Comparison of ENCODE assay signal across 19 cellular contexts in genomic region chr15:55652363-55652762, GRCh38.
DNase-seq lines count a peak whose midpoint lies in the region; ATAC-seq, FAIRE-seq and TF ChIP-seq lines count a peak whose summit lies in the region.
"Had no signal": no experiment of that assay in that cellular context is flagged by ENCODE, and none has a peak within 500 bp of the region (broad histone marks: within the 10 kb centered on the region; RNA-seq: fewer than 3 reads in every experiment).

No MANE protein-coding gene starts in this region.

- H3K36me3 Mint-ChIP-seq in CD4-positive, alpha-beta memory T cell, result no peaks in the 10 kb centered on the region
- H3K36me3 Mint-ChIP-seq: CD4-positive, CD25-positive, alpha-beta regulatory T cell had no signal

- in situ Hi-C loops in HepG2 (cut with HindIII; ENCODE audit: extremely low pct_ligation_motif_present, low pct_unique_long_range_greater_than_20kb), result loop anchor here (5.0 kb wide), 1 partner anchor 150 kb away; no protein-coding TSS in a partner anchor

- POLR2A ChIA-PET in HepG2 (lab: Yijun Ruan, JAX), result no interaction called here
- POLR2A ChIA-PET in CD4-positive, alpha-beta memory T cell (lab: Charles Lee; ENCODE audit: partially characterized antibody), result no interaction called here

- H3K27ac ChIP-seq in liver (ENCODE audit: low read depth in 1 of 2, low read length in 2 of 2) (no peak overlapping the region), HepG2 (ENCODE audit: extremely low read length, insufficient read depth, low read length) (no peak overlapping the region)
- no peak overlapping the region for H3K27ac ChIP-seq in effector memory CD4-positive, alpha-beta T cell (ENCODE audit: insufficient read depth, low read length, poor library complexity, severe bottlenecking)
- no peak overlapping the region for H3K27ac ChIP-seq in CD4-positive, alpha-beta memory T cell (ENCODE audit: low read depth, low read length)
- H3K27ac ChIP-seq: KMS-11, Peyer's patch had no signal

- H3K9me3 Mint-ChIP-seq in CD4-positive, alpha-beta memory T cell, result no peaks in the 10 kb centered on the region
- H3K9me3 Mint-ChIP-seq: CD4-positive, CD25-positive, alpha-beta regulatory T cell had no signal

- no peaks in the 10 kb centered on the region for H3K4me1 Mint-ChIP-seq in CD4-positive, alpha-beta memory T cell
- H3K4me1 Mint-ChIP-seq: B cell had no signal

- no peak overlapping the region for H3K4me2 ChIP-seq in HepG2 (ENCODE audit: low read depth, low read length)
- H3K4me2 ChIP-seq: KMS-11 had no signal

- no peak overlapping the region for H3K9ac ChIP-seq in liver (ENCODE audit: low read depth in 1 of 2, low read length in 2 of 2)
- no peak overlapping the region for H3K9ac ChIP-seq in HepG2 (ENCODE audit: insufficient read depth, low read depth, low read length)
- H3K9ac ChIP-seq: KMS-11 had no signal

- no peaks in the 10 kb centered on the region for H3K27me3 Mint-ChIP-seq in CD4-positive, alpha-beta memory T cell
- H3K27me3 Mint-ChIP-seq: B cell had no signal

- no peak overlapping the region for H2AFZ ChIP-seq in HepG2 (ENCODE audit: low read length)
- no peak overlapping the region for H2AFZ ChIP-seq in neuron (ENCODE audit: low read depth, low read length)

- TF ChIP-seq CTCF in liver (IDR thresholded peaks at IDR 0.05; ENCODE audit: low read depth, low read length, missing input control) (no peak), HepG2 (CRISPR knock-in tag; IDR thresholded peaks at IDR 0.05) (no peak)

- 59% methylated on average over 7 of the region's 7 CpGs for WGBS in liver
- whole genome bisulfite sequencing in HepG2 (ENCODE audit: low lambda C conversion rate), result 95% methylated on average over 7 of the region's 7 CpGs

- CTCF ChIA-PET in HepG2 (lab: Yijun Ruan, JAX; ENCODE audit: low intra/inter-chr PET ratio, low total read pairs), result no interaction called here
- CTCF ChIA-PET in CD4-positive, alpha-beta memory T cell (lab: Charles Lee; ENCODE audit: partially characterized antibody), result no interaction called here

- H3K4me1 ChIP-seq in liver (ENCODE audit: control insufficient read depth in 4 of 4, insufficient read depth in 4 of 4, low read length in 3 of 4) (no peaks in the 10 kb centered on the region), HepG2 (ENCODE audit: insufficient read depth, low read length) (no peaks in the 10 kb centered on the region), neuron (ENCODE audit: insufficient read depth, low read length) (peaks cover 56% of the 10 kb centered on the region)
- no peaks in the 10 kb centered on the region for H3K4me1 ChIP-seq in effector memory CD4-positive, alpha-beta T cell (ENCODE audit: control insufficient read depth, insufficient read depth, low read length, poor library complexity, severe bottlenecking)
- no peaks in the 10 kb centered on the region for H3K4me1 ChIP-seq in CD4-positive, alpha-beta memory T cell (ENCODE audit: insufficient read depth, low read length)
- H3K4me1 ChIP-seq: Peyer's patch had no signal

- intact Hi-C loops in HepG2 (cut with micrococcal nuclease; ENCODE audit: unreplicated experiment), result no loop called here
- intact Hi-C loops in CD4-positive, alpha-beta memory T cell (cut with micrococcal nuclease), result no loop called here

- H4K20me1 ChIP-seq in HepG2 (ENCODE audit: insufficient read depth, low read length), result no peaks in the 10 kb centered on the region

- TF ChIP-seq EP300 in HepG2 (IDR thresholded peaks at IDR 0.05; ENCODE audit: low read depth in 2 of 2, low read length in 2 of 2) (no peak), HepG2 (CRISPR knock-in tag; IDR thresholded peaks at IDR 0.05; ENCODE audit: borderline replicate concordance) (no peak)

- BruUV-seq in HepG2 (replicated peaks; lab: Mats Ljungman, UMichigan), result no TSS peak

- H3K27me3 ChIP-seq in liver (ENCODE audit: control insufficient read depth in 4 of 4, insufficient read depth in 4 of 4, low read length in 3 of 4) (no peaks in the 10 kb centered on the region), HepG2 (ENCODE audit: control insufficient read depth in 1 of 2, insufficient read depth in 2 of 2, low read length in 2 of 2) (no peaks in the 10 kb centered on the region), neuron (ENCODE audit: insufficient read depth, low read length) (no peaks in the 10 kb centered on the region)
- no peaks in the 10 kb centered on the region for H3K27me3 ChIP-seq in effector memory CD4-positive, alpha-beta T cell (replicated peaks; ENCODE audit: control insufficient read depth, insufficient read depth, low read length, poor library complexity, severe bottlenecking)
- H3K27me3 ChIP-seq in CD4-positive, alpha-beta memory T cell (ENCODE audit: insufficient read depth, low read length), result no peaks in the 10 kb centered on the region
- H3K27me3 ChIP-seq: Peyer's patch had no signal

- H3K27ac Mint-ChIP-seq in CD4-positive, alpha-beta memory T cell, result no peak overlapping the region
- H3K27ac Mint-ChIP-seq: B cell; CD4-positive, CD25-positive, alpha-beta regulatory T cell had no signal

- no peaks in the 10 kb centered on the region for H3K36me3 ChIP-seq in liver (ENCODE audit: control insufficient read depth in 4 of 4, insufficient read depth in 3 of 4, low read depth in 1 of 4, low read length in 3 of 4)
- H3K36me3 ChIP-seq in HepG2 (replicated peaks in 1 of 2; ENCODE audit: control insufficient read depth in 1 of 2, insufficient read depth in 2 of 2, low read length in 2 of 2), result no peaks in the 10 kb centered on the region
- H3K36me3 ChIP-seq in neuron (ENCODE audit: insufficient read depth, low read length), result peaks cover 67% of the 10 kb centered on the region
- H3K36me3 ChIP-seq in effector memory CD4-positive, alpha-beta T cell (ENCODE audit: control insufficient read depth, insufficient read depth, low read length), result no peaks in the 10 kb centered on the region
- H3K36me3 ChIP-seq in CD4-positive, alpha-beta memory T cell (ENCODE audit: insufficient read depth, low read length), result no peaks in the 10 kb centered on the region
- H3K36me3 ChIP-seq: Peyer's patch had no signal

- H3K9me3 ChIP-seq in liver (ENCODE audit: control insufficient read depth in 4 of 4, low read length in 3 of 4) (no peaks in the 10 kb centered on the region), HepG2 (ENCODE audit: low read length) (no peaks in the 10 kb centered on the region), neuron (ENCODE audit: low read length) (no peaks in the 10 kb centered on the region)
- H3K9me3 ChIP-seq in effector memory CD4-positive, alpha-beta T cell (ENCODE audit: control insufficient read depth, low read length), result no peaks in the 10 kb centered on the region
- H3K9me3 ChIP-seq in CD4-positive, alpha-beta memory T cell (ENCODE audit: control insufficient read depth in 1 of 2, low read length in 2 of 2), result no peaks in the 10 kb centered on the region
- H3K9me3 ChIP-seq: Peyer's patch had no signal

- DNase-seq in HepG2 (ENCODE audit: low spot score) (no peak), left kidney (ENCODE audit: low read depth, low spot score) (peak; percentile 46), NCI-H2081 (lab: John Stamatoyannopoulos, UW) (no peak)
- DNase-seq in effector memory CD4-positive, alpha-beta T cell, result no peak
- no peak for DNase-seq in CD4-positive, alpha-beta memory T cell
- DNase-seq: CD4-positive, CD25-positive, alpha-beta regulatory T cell; DMS153; NCI-H1417 treated with DMSO at 0.1 percent for 48 hours; NCI-H2029; NCI-H2171; NCI-H446 treated with DMSO at 0.1 percent for 48 hours; NCI-H748 treated with DMSO at 0.1 percent for 48 hours; NK-92 treated with Interleukin-12 subunit alpha and Interleukin-12 subunit beta, amount 100 ng/mL, for 24 hours; Peyer's patch had no signal

- no peak for ATAC-seq in HepG2

- TF ChIP-seq RAD21 in liver (IDR thresholded peaks at IDR 0.05), result no peak
- no peak for TF ChIP-seq RAD21 in HepG2 (CRISPR knock-in tag; IDR thresholded peaks at IDR 0.05)

- TF ChIP-seq POLR2A in HepG2 (IDR thresholded peaks at IDR 0.05; ENCODE audit: insufficient read depth in 1 of 2, low read depth in 2 of 2, low read length in 2 of 2), result no peak

- no peaks in the 10 kb centered on the region for H3K79me2 ChIP-seq in HepG2 (ENCODE audit: insufficient read depth, low read length)

- FAIRE-seq in HepG2 (lab: Jason Lieb, UNC), result no peak
- FAIRE-seq: GM12892 had no signal

- H3K4me3 Mint-ChIP-seq in CD4-positive, alpha-beta memory T cell, result no peak overlapping the region
- H3K4me3 Mint-ChIP-seq: B cell; CD4-positive, CD25-positive, alpha-beta regulatory T cell had no signal

- H3K4me3 ChIP-seq in liver (ENCODE audit: low read depth in 1 of 3, low read length in 3 of 3) (no peak overlapping the region), HepG2 (replicated peaks in 1 of 3; ENCODE audit: insufficient read depth in 1 of 3, low read depth in 2 of 3, low read length in 3 of 3) (no peak overlapping the region), neuron (ENCODE audit: low read length) (peak overlapping the region; percentile 12)
- H3K4me3 ChIP-seq in effector memory CD4-positive, alpha-beta T cell (ENCODE audit: insufficient read depth, low read depth, low read length, poor library complexity, severe bottlenecking), result no peak overlapping the region
- H3K4me3 ChIP-seq in CD4-positive, alpha-beta memory T cell (ENCODE audit: low read length in 2 of 2), result no peak overlapping the region
- H3K4me3 ChIP-seq: Peyer's patch had no signal

TF ChIP-seq in liver, 16 proteins besides CTCF, POLR2A, EP300 and RAD21 (continues in another document):
- peak; percentile 90 for TF ChIP-seq NR2F2 (IDR thresholded peaks at IDR 0.05)

TF ChIP-seq in HepG2, 621 proteins besides CTCF, POLR2A, EP300 and RAD21 (continues in another document):
- no peak for TF ChIP-seq THAP8 (CRISPR knock-in tag; IDR thresholded peaks at IDR 0.05; ENCODE audit: borderline replicate concordance)
- TF ChIP-seq NFRKB (IDR thresholded peaks at IDR 0.05), result no peak
- no peak for TF ChIP-seq ZSCAN21 (CRISPR knock-in tag; IDR thresholded peaks at IDR 0.05; ENCODE audit: borderline replicate concordance)
- TF ChIP-seq ZNF879 (CRISPR knock-in tag; IDR thresholded peaks at IDR 0.05), result no peak
- TF ChIP-seq RAD51 (IDR thresholded peaks at IDR 0.05; ENCODE audit: borderline replicate concordance), result no peak
- no peak for TF ChIP-seq MYNN (CRISPR knock-in tag; IDR thresholded peaks at IDR 0.05; ENCODE audit: low read depth)
- TF ChIP-seq ZNF580 (CRISPR knock-in tag; IDR thresholded peaks at IDR 0.05; ENCODE audit: borderline replicate concordance, low read depth), result no peak
- TF ChIP-seq CBX2 (IDR thresholded peaks at IDR 0.05; ENCODE audit: low read depth, low read length), result no peak
- TF ChIP-seq CBX2 (CRISPR knock-in tag; IDR thresholded peaks at IDR 0.05; ENCODE audit: low read depth), result no peak
- no peak for TF ChIP-seq MED8 (CRISPR knock-in tag; IDR thresholded peaks at IDR 0.05; ENCODE audit: insufficient replicate concordance)
